In genomic region chr22:25658641-25659040, GRCh38 we compare ENCODE assay signal across 16 cellular contexts.
DNase-seq lines count a peak whose midpoint lies in the region; ATAC-seq and TF ChIP-seq lines count a peak whose summit lies in the region.
"Had no signal": no experiment of that assay in that cellular context is flagged by ENCODE, and none has a peak within 500 bp of the region (broad histone marks: within the 10 kb centered on the region; RNA-seq: fewer than 3 reads in every experiment).

No MANE protein-coding gene starts in this region.

- CTCF ChIA-PET in activated B cell treated with CpG ODN at 0.5 μM for 24 hours (lab: Charles Lee) (interaction anchor here (1.1 kb wide), 1 partner anchor 26 kb away, joined by 3 read pairs; no protein-coding TSS in a partner anchor), A673 (lab: Charles Lee) (no interaction called here)

- intact Hi-C loops in activated B cell treated with CpG ODN at 0.5 μM for 24 hours (cut with micrococcal nuclease), result loop anchor here (5.0 kb wide), 1 partner anchor 116 kb away; no protein-coding TSS in a partner anchor
- intact Hi-C loops in A673 (cut with micrococcal nuclease; ENCODE audit: unreplicated experiment), result no loop called here

- DNase-seq in AG08395 (ENCODE audit: low spot score) (peak; percentile 4), activated B cell treated with CpG ODN at 0.5 μM for 24 hours (no peak), fibroblast of pulmonary artery (ENCODE audit: low read depth) (peak; percentile 10), omental fat pad (ENCODE audit: low spot score) (no peak), NCI-H774 (lab: John Stamatoyannopoulos, UW) (no peak), A673 (ENCODE audit: low spot score) (no peak), SIG-M5 (lab: John Stamatoyannopoulos, UW) (no peak), NCI-H1417 (lab: John Stamatoyannopoulos, UW) (no peak)
- DNase-seq: CD8-positive, alpha-beta memory T cell; MM.1S; NCI-H1092 treated with DMSO at 0.1 percent for 48 hours; NCI-H2081; NCI-H2171 treated with DMSO at 0.1 percent for 48 hours; NK-92 treated with Interleukin-12 subunit alpha and Interleukin-12 subunit beta, amount 100 ng/mL, for 24 hours; Peyer's patch had no signal

- TF ChIP-seq CTCF in activated B cell treated with CpG ODN at 0.5 μM for 24 hours (IDR thresholded peaks at IDR 0.05), result no peak
- no peak for TF ChIP-seq CTCF in fibroblast of pulmonary artery (IDR thresholded peaks at IDR 0.05; ENCODE audit: low read length, missing control alignments)
- TF ChIP-seq CTCF in omental fat pad (IDR thresholded peaks at IDR 0.05), result no peak
- no peak for TF ChIP-seq CTCF in A673 (conservative IDR thresholded peaks at IDR 0.05; ENCODE audit: low read depth, low read length)

- no TSS peak for BruUV-seq in A673 (replicated peaks; lab: Mats Ljungman, UMichigan)

- H3K36me3 ChIP-seq in A673 (ENCODE audit: insufficient read depth, low read length, poor library complexity, severe bottlenecking), result no peaks in the 10 kb centered on the region
- H3K36me3 ChIP-seq: Peyer's patch had no signal

- H3K36me3 Mint-ChIP-seq in activated B cell treated with CpG ODN at 0.5 μM for 24 hours (ENCODE audit: low read depth), result peaks cover 16% of the 10 kb centered on the region
- H3K36me3 Mint-ChIP-seq: CD8-positive, alpha-beta memory T cell had no signal

- H3K27me3 ChIP-seq in A673 (replicated peaks; ENCODE audit: insufficient read depth, low read depth, low read length, poor library complexity), result no peaks in the 10 kb centered on the region
- H3K27me3 ChIP-seq: BLaER1 treated with 17β-estradiol and CSF1 and Interleukin-3, amounts not matched to agents 10 nM and 100 nM; Peyer's patch had no signal

- POLR2A ChIA-PET in activated B cell treated with CpG ODN at 0.5 μM for 24 hours (lab: Charles Lee), result interaction anchor here (5.1 kb wide), 1 partner anchor 94 kb away, joined by 33 read pairs; the partner anchor contains the start of gene GRK3
- POLR2A ChIA-PET in A673 (lab: Charles Lee; ENCODE audit: low non-redundant PET), result no interaction called here

- no peak overlapping the region for H3K4me3 Mint-ChIP-seq in activated B cell treated with CpG ODN at 0.5 μM for 24 hours
- H3K4me3 Mint-ChIP-seq: CD8-positive, alpha-beta memory T cell had no signal

- no peaks in the 10 kb centered on the region for H3K27me3 Mint-ChIP-seq in activated B cell treated with CpG ODN at 0.5 μM for 24 hours

- no peaks in the 10 kb centered on the region for H3K9me3 Mint-ChIP-seq in activated B cell treated with CpG ODN at 0.5 μM for 24 hours
- H3K9me3 Mint-ChIP-seq: CD8-positive, alpha-beta memory T cell had no signal

- H3K9me3 ChIP-seq in A673 (ENCODE audit: low read depth, low read length, poor library complexity, severe bottlenecking), result no peaks in the 10 kb centered on the region
- H3K9me3 ChIP-seq: BLaER1 treated with 17β-estradiol and CSF1 and Interleukin-3, amounts not matched to agents 10 nM and 100 nM; Peyer's patch had no signal

- peaks cover 71% of the 10 kb centered on the region for H3K4me1 Mint-ChIP-seq in activated B cell treated with CpG ODN at 0.5 μM for 24 hours
- H3K4me1 Mint-ChIP-seq: CD8-positive, alpha-beta memory T cell had no signal

- no peak overlapping the region for H3K4me3 ChIP-seq in fibroblast of pulmonary artery (replicated peaks; ENCODE audit: low read depth, low read length)
- H3K4me3 ChIP-seq in A673 (ENCODE audit: low read depth, low read length, poor library complexity, severe bottlenecking), result no peak overlapping the region
- H3K4me3 ChIP-seq: BLaER1 treated with 17β-estradiol and CSF1 and Interleukin-3, amounts not matched to agents 10 nM and 100 nM; Peyer's patch had no signal

- no peak overlapping the region for H3K27ac ChIP-seq in A673 (ENCODE audit: low read depth, low read length, poor library complexity, severe bottlenecking)
- H3K27ac ChIP-seq: BLaER1 treated with 17β-estradiol and CSF1 and Interleukin-3, amounts not matched to agents 10 nM and 100 nM; Peyer's patch had no signal

- ATAC-seq in activated B cell treated with CpG ODN at 0.5 μM for 24 hours (ENCODE audit: low read depth) (no peak), omental fat pad (ENCODE audit: low FRiP score) (peak; percentile 60)

- H3K27ac Mint-ChIP-seq in activated B cell treated with CpG ODN at 0.5 μM for 24 hours, result peak overlapping the region; percentile 80
- H3K27ac Mint-ChIP-seq: CD8-positive, alpha-beta memory T cell had no signal

- no peaks in the 10 kb centered on the region for H3K4me1 ChIP-seq in A673 (ENCODE audit: insufficient read depth, low read length, poor library complexity, severe bottlenecking)

Comparison
In these comparisons a context has a peak if more than half of its experiments do, and no peak if none do; other contexts are left out.
1. DNase-seq: peak in AG08395 (single experiment) and fibroblast of pulmonary artery (single experiment); none in activated B cell treated with CpG ODN at 0.5 μM for 24 hours (single experiment), omental fat pad (single experiment), NCI-H774 (single experiment), A673 (single experiment), SIG-M5 (single experiment) and NCI-H1417 (0 of 3).